16 cellular contexts compared by ENCODE assay signal in genomic region chr2:190677255-190677654, GRCh38.
"Had no signal": no experiment of that assay in that cellular context is flagged by ENCODE, and none has a peak within 500 bp of the region (broad histone marks: within the 10 kb centered on the region; RNA-seq: fewer than 3 reads in every experiment).

No MANE protein-coding gene starts in this region.

- H3K4me3 ChIP-seq: ascending aorta, dorsolateral prefrontal cortex, gastroesophageal sphincter, heart right ventricle, lung, mucosa of descending colon, tibial artery had no signal

- H3K27ac Mint-ChIP-seq: endodermal cell; stimulated activated naive B cell treated with anti-CD40 and anti-IgM and Interleukin-4, amounts not matched to agents 10 μg/mL and 1 μg/mL and 100 μg/mL, for 72 hours had no signal

- ATAC-seq: gastroesophageal sphincter; heart right ventricle; left cardiac atrium; mucosa of descending colon; naive thymus-derived CD4-positive, alpha-beta T cell; stimulated activated naive B cell treated with anti-CD40 and anti-IgM and Interleukin-4, amounts not matched to agents 10 μg/mL and 1 μg/mL and 100 μg/mL, for 72 hours had no signal

- H3K4me3 Mint-ChIP-seq: endodermal cell; naive thymus-derived CD4-positive, alpha-beta T cell; stimulated activated naive B cell treated with anti-CD40 and anti-IgM and Interleukin-4, amounts not matched to agents 10 μg/mL and 1 μg/mL and 100 μg/mL, for 72 hours had no signal

- H3K27ac ChIP-seq: gastroesophageal sphincter had no signal

- H3K27me3 Mint-ChIP-seq: naive thymus-derived CD4-positive, alpha-beta T cell; stimulated activated naive B cell treated with anti-CD40 and anti-IgM and Interleukin-4, amounts not matched to agents 10 μg/mL and 1 μg/mL and 100 μg/mL, for 72 hours had no signal

- H3K9me3 Mint-ChIP-seq: activated T-helper 2 cell treated with anti-CD3 and anti-CD28 coated beads, Interferon-gamma antibody, Interleukin-2, Interleukin-4, amounts not matched to agents 10 μg/mL and 5 μg/mL and 100 μg/mL, durations not matched to agents 14 hours and 24 hours and 36 hours; endodermal cell; naive thymus-derived CD4-positive, alpha-beta T cell had no signal

- H3K9me3 ChIP-seq: ascending aorta, gastroesophageal sphincter, heart right ventricle, mucosa of descending colon, tibial artery had no signal

- DNase-seq: activated CD4-positive, alpha-beta T cell treated with anti-CD3 and anti-CD28 coated beads, Interleukin-2, amount 50 U/mL, for 1 hour; activated CD4-positive, CD25-positive, alpha-beta regulatory T cell; dorsolateral prefrontal cortex; endodermal cell; heart right ventricle; left cardiac atrium; mucosa of descending colon; naive thymus-derived CD4-positive, alpha-beta T cell; posterior cingulate gyrus; stimulated activated CD4-positive, alpha-beta T cell treated with anti-CD3 and anti-CD28 coated beads, Interleukin-2, amount 100 ng/mL, for 48 hours; stimulated activated naive B cell treated with anti-CD40 and anti-IgM and Interleukin-4, amounts not matched to agents 10 μg/mL and 1 μg/mL and 100 μg/mL, for 72 hours; tibial artery had no signal

- H3K27me3 ChIP-seq: ascending aorta, dorsolateral prefrontal cortex, gastroesophageal sphincter, heart right ventricle, tibial artery had no signal
